7 cellular contexts compared by ENCODE assay signal in genomic region chr19:48720613-48721296, GRCh38. TPM values are rescaled to one million over a fixed set of nuclear protein-coding genes. Genes with fewer than 3 reads are reported as not detected.
DNase-seq lines count a peak whose midpoint lies in the region; ATAC-seq, FAIRE-seq and TF ChIP-seq lines count a peak whose summit lies in the region.

No MANE protein-coding gene starts in this region.

- no peaks in the 10 kb centered on the region for H3K9me3 ChIP-seq in small intestine (ENCODE audit: control insufficient read depth, low read depth)

- no peaks in the 10 kb centered on the region for H3K36me3 ChIP-seq in brain microvascular endothelial cell (replicated peaks)
- no peaks in the 10 kb centered on the region for H3K36me3 ChIP-seq in small intestine (ENCODE audit: control insufficient read depth in 2 of 2, insufficient read depth in 2 of 2, low read length in 2 of 2)

- H3K4me3 ChIP-seq in brain microvascular endothelial cell (ENCODE audit: low read depth, low read length), result peak overlapping the region; percentile 71
- peak overlapping the region; percentile 21 to 48 for H3K4me3 ChIP-seq in small intestine (ENCODE audit: low read depth in 1 of 2, low read length in 2 of 2)

- H3K27ac ChIP-seq in brain microvascular endothelial cell (peak overlapping the region; percentile 93), small intestine (ENCODE audit: low read depth in 1 of 2, low read length in 1 of 2) (peak overlapping the region; percentile 67 to 84)

- FAIRE-seq in TTC549 (lab: Jason Lieb, UNC) (peak; percentile 95), small intestine (lab: Jason Lieb, UNC) (no peak)

- ATAC-seq in GM18519 (IDR thresholded peaks at IDR 0.05; ENCODE audit: low FRiP score, unreplicated experiment), result peak; percentile 75
- peak; percentile 56 for ATAC-seq in HG03060 (IDR thresholded peaks at IDR 0.05; ENCODE audit: low read depth, unreplicated experiment)

- 1 to 14% (median 3%) methylated on average over 42 of the region's 42 CpGs for WGBS in small intestine, 3 donors

- no peak for TF ChIP-seq CTCF in brain microvascular endothelial cell (IDR thresholded peaks at IDR 0.05; ENCODE audit: low read depth, low read length, missing control alignments)

- peaks cover 0 to under 1% of the 10 kb centered on the region in 2 donors for H3K4me1 ChIP-seq in small intestine (ENCODE audit: control insufficient read depth in 2 of 2, insufficient read depth in 1 of 2, low read depth in 1 of 2, low read length in 1 of 2)

- H3K27me3 ChIP-seq in brain microvascular endothelial cell (replicated peaks) (no peaks in the 10 kb centered on the region), small intestine (ENCODE audit: control insufficient read depth in 2 of 2, insufficient read depth in 2 of 2, low read length in 2 of 2) (no peaks in the 10 kb centered on the region)

- DNase-seq in NCI-H2107 (lab: John Stamatoyannopoulos, UW) (peak; percentile 96), brain microvascular endothelial cell (peak; percentile 100), iPS-NIHi11 (ENCODE audit: low spot score) (peak; percentile 93), small intestine (peak; percentile 100)

- in situ Hi-C loops in brain microvascular endothelial cell (cut with HindIII; ENCODE audit: low pct_ligation_motif_present, low sequenced_read_pairs), result no loop called here

RNA-seq across cellular contexts. Expression of gene MAMSTR, which starts 1.2 kb away (rescaled TPM):
- polyA plus RNA-seq in small intestine, result 1 to 10 TPM in 1 of 3 donors, under 1 TPM in 1, not detected in 1; 0.89 to 1.1 TPM

RNA-seq across cellular contexts. Expression of gene RASIP1, which starts 19.7 kb away (rescaled TPM):
- 10 to 100 TPM in 1 of 3 donors, 1 to 10 TPM in 2; 1.3 to 13.5 (median 3.8) TPM for polyA plus RNA-seq in small intestine

RNA-seq across cellular contexts. Expression of gene FUT2, which starts 25.0 kb away (rescaled TPM):
- polyA plus RNA-seq in small intestine, result 100 to 1,000 TPM in 2 of 3 donors, 10 to 100 TPM in 1; 64.8 to 201 (median 127) TPM

RNA-seq across cellular contexts. Expression of gene IZUMO1, which starts 26.0 kb away (rescaled TPM):
- polyA plus RNA-seq in small intestine, result under 1 TPM in 1 of 3 donors, not detected in 2; 0.45 TPM

RNA-seq across cellular contexts. Expression of gene FUT1, which starts 31.7 kb away (rescaled TPM):
- 1 to 10 TPM in 1 of 3 donors, under 1 TPM in 2; 0.22 to 7.8 (median 0.81) TPM for polyA plus RNA-seq in small intestine

Comparison
In these comparisons a context has a peak if more than half of its experiments do, and no peak if none do; other contexts are left out.
1. Peak in every context shown above with its lines: DNase-seq, ATAC-seq, H3K4me3 ChIP-seq and H3K27ac ChIP-seq.